ENCODE assay signal across 7 cellular contexts in the genomic region with DNA sequence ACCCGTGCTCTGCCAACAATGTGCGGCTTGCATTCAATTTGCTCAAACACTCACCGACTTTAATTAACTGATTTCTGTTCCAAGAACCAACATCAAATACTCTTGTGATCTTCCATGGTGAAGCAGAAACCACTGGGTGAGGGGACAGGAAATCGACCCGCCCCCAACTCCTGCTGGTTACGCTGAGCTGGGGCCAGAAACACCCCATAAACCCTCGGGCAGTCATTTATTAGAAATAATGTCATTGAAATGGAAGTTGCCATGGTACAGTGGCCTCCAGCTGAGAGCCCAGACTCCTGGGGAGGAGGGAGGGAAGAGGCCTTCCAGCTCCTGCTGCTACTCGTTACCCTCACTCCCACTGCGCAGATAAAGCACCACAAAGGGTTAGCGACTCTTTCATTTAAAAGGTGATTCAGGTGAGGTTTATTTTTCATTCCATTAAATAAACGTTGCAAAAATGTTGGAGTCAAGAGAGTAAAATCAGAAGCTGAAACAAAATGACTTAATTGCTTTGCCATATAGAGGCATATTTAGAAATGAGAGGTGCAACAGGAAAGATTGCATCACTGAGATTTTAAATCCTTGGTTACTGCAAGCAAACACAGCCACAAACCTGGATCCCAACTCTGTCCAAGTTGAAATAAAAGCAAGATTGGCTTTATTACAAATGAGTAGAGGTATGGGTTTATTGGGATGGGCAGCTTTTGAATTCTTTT.
A peak's percentile ranks its signal among the peaks of the same experiment; 100 is the strongest.
DNase-seq lines count a peak whose midpoint lies in the region; ATAC-seq and TF ChIP-seq lines count a peak whose summit lies in the region.
"Not testable (repeated sequence)": the region's sequence is repeated elsewhere in the genome, so short reads cannot be mapped to it uniquely, and the experiment has no call there.

No MANE protein-coding gene starts in this region.

- DNase-seq in DND-41 (peak; percentile 72), NCI-H146 (lab: John Stamatoyannopoulos, UW) (peak; percentile 88), SK-N-MC (ENCODE audit: low read depth, low spot score) (peak; percentile 78)
- not testable (repeated sequence) for DNase-seq in activated naive CD8-positive, alpha-beta T cell treated with anti-CD3 and anti-CD28 coated beads, Interleukin-2, amount 10 ng/mL, durations not matched to agents 7 days and 5 days; hepatocyte (ENCODE audit: low spot score)

- peak overlapping the region; percentile 41 for H3K4me3 Mint-ChIP-seq in activated naive CD8-positive, alpha-beta T cell treated with anti-CD3 and anti-CD28 coated beads, Interleukin-2, amount 10 ng/mL, durations not matched to agents 7 days and 5 days

- not testable (repeated sequence) for H3K9me3 Mint-ChIP-seq in activated naive CD8-positive, alpha-beta T cell treated with anti-CD3 and anti-CD28 coated beads, Interleukin-2, amount 10 ng/mL, durations not matched to agents 7 days and 5 days

- H3K27me3 Mint-ChIP-seq in activated naive CD8-positive, alpha-beta T cell treated with anti-CD3 and anti-CD28 coated beads, Interleukin-2, amount 10 ng/mL, durations not matched to agents 7 days and 5 days, result not testable (repeated sequence)

- TF ChIP-seq CTCF in DND-41 (IDR thresholded peaks at IDR 0.05; ENCODE audit: borderline replicate concordance, extremely low read depth, low read length, poor library complexity, severe bottlenecking); hepatocyte (IDR thresholded peaks at IDR 0.05; ENCODE audit: poor library complexity); neural cell (IDR thresholded peaks at IDR 0.05; ENCODE audit: poor library complexity, severe bottlenecking): not testable (repeated sequence)

- not testable (repeated sequence) for H3K9me2 ChIP-seq in hepatocyte (replicated peaks; ENCODE audit: insufficient read depth); neural cell (ENCODE audit: insufficient read depth, low read length)

- H3K4me3 ChIP-seq in DND-41 (ENCODE audit: low read depth in 1 of 2, low read length in 2 of 2) (peak overlapping the region in 1 of 2 experiments; percentile 34; a peak in 2 of 4 replicates), SK-N-MC (peak overlapping the region; percentile 70)
- not testable (repeated sequence) for H3K4me3 ChIP-seq in HUES48 (ENCODE audit: low read depth, low read length); hepatocyte; neural cell (ENCODE audit: low read length)

- H3K4me1 ChIP-seq in DND-41 (ENCODE audit: insufficient read depth, low read length) (peaks cover 26% of the 10 kb centered on the region), HUES48 (ENCODE audit: control insufficient read depth, insufficient read depth, low read length) (peaks cover 18% of the 10 kb centered on the region), hepatocyte (ENCODE audit: insufficient read depth) (peaks cover 12% of the 10 kb centered on the region)

- 45% methylated on average over 10 of the region's 11 CpGs for WGBS in hepatocyte (ENCODE audit: low lambda C conversion rate, missing lambda C conversion rate)

- ATAC-seq in DND-41 (ENCODE audit: insufficient read depth, low read depth); activated naive CD8-positive, alpha-beta T cell treated with anti-CD3 and anti-CD28 coated beads, Interleukin-2, amount 10 ng/mL, durations not matched to agents 7 days and 5 days (ENCODE audit: low read depth): not testable (repeated sequence)

- H2AFZ ChIP-seq in DND-41 (ENCODE audit: low read depth, low read length), result peak overlapping the region; percentile 74
- not testable (repeated sequence) for H2AFZ ChIP-seq in hepatocyte; neural cell (ENCODE audit: low read depth, low read length)

- H4K20me1 ChIP-seq in DND-41 (ENCODE audit: insufficient read depth, low read length); hepatocyte (ENCODE audit: insufficient read depth, poor library complexity, severe bottlenecking); neural cell (ENCODE audit: insufficient read depth): not testable (repeated sequence)

- not testable (repeated sequence) for TF ChIP-seq RAD21 in neural cell (conservative IDR thresholded peaks at IDR 0.05)

- POLR2A ChIA-PET in activated naive CD8-positive, alpha-beta T cell treated with anti-CD3 and anti-CD28 coated beads, Interleukin-2, amount 10 ng/mL, durations not matched to agents 7 days and 5 days (lab: Charles Lee), result interaction anchor here (0.7 kb wide), 1 partner anchor 301 kb away, joined by 3 read pairs; no protein-coding TSS in a partner anchor

- H3K4me1 Mint-ChIP-seq in activated naive CD8-positive, alpha-beta T cell treated with anti-CD3 and anti-CD28 coated beads, Interleukin-2, amount 10 ng/mL, durations not matched to agents 7 days and 5 days, result peaks cover 21% of the 10 kb centered on the region

- H3K27me3 ChIP-seq in DND-41 (ENCODE audit: insufficient read depth, low read length, poor library complexity); hepatocyte; neural cell (ENCODE audit: insufficient read depth, low read depth, low read length): not testable (repeated sequence)
- peaks cover 21% of the 10 kb centered on the region for H3K27me3 ChIP-seq in HUES48 (ENCODE audit: control insufficient read depth, insufficient read depth, low read length)

- H3K4me2 ChIP-seq in DND-41 (ENCODE audit: insufficient read depth, low read length), result peak overlapping the region; percentile 58
- not testable (repeated sequence) for H3K4me2 ChIP-seq in hepatocyte; neural cell (ENCODE audit: low read length)

- not testable (repeated sequence) for H3K36me3 ChIP-seq in DND-41 (ENCODE audit: insufficient read depth, low read length); HUES48 (ENCODE audit: control insufficient read depth, insufficient read depth, low read length); SK-N-MC (ENCODE audit: insufficient read depth, low read length); hepatocyte (replicated peaks; ENCODE audit: insufficient read depth, low read depth); neural cell (ENCODE audit: insufficient read depth, low read length)

- TF ChIP-seq EP300 in neural cell (conservative IDR thresholded peaks at IDR 0.05; ENCODE audit: poor library complexity, severe bottlenecking), result not testable (repeated sequence)

- peak overlapping the region; percentile 73 for H3K27ac Mint-ChIP-seq in activated naive CD8-positive, alpha-beta T cell treated with anti-CD3 and anti-CD28 coated beads, Interleukin-2, amount 10 ng/mL, durations not matched to agents 7 days and 5 days

- H3K36me3 Mint-ChIP-seq in activated naive CD8-positive, alpha-beta T cell treated with anti-CD3 and anti-CD28 coated beads, Interleukin-2, amount 10 ng/mL, durations not matched to agents 7 days and 5 days, result not testable (repeated sequence)

- not testable (repeated sequence) for H3K79me2 ChIP-seq in DND-41 (ENCODE audit: insufficient read depth, low read length); hepatocyte; neural cell (replicated peaks; ENCODE audit: insufficient read depth, low read length)

- not testable (repeated sequence) for H3F3A ChIP-seq in neural cell (ENCODE audit: insufficient read depth, low read length, poor library complexity, severe bottlenecking)

- H3K27ac ChIP-seq in DND-41 (ENCODE audit: low read length) (peak overlapping the region; percentile 63), HUES48 (ENCODE audit: low read depth, low read length) (peak overlapping the region; percentile 51), SK-N-MC (peak overlapping the region; percentile 98), hepatocyte (peak overlapping the region; percentile 67), neural cell (ENCODE audit: low read length) (peak overlapping the region; percentile 12)

- H3K9ac ChIP-seq in DND-41 (ENCODE audit: low read depth, low read length), result peak overlapping the region; percentile 29; the same call in 1 of the 2 replicates
- not testable (repeated sequence) for H3K9ac ChIP-seq in HUES48 (ENCODE audit: low read depth, low read length); SK-N-MC (ENCODE audit: insufficient read length); neural cell (ENCODE audit: low read length)

- not testable (repeated sequence) for H3K9me3 ChIP-seq in DND-41 (ENCODE audit: insufficient read depth, low read length, severe bottlenecking); HUES48 (ENCODE audit: control insufficient read depth, insufficient read depth, low read length); SK-N-MC (ENCODE audit: low read depth, low read length); hepatocyte (ENCODE audit: low read depth); neural cell (ENCODE audit: low read length)

Comparison
In these comparisons a context has a peak if more than half of its experiments do, and no peak if none do; other contexts are left out.
1. H3K27ac ChIP-seq: peak in every context shown above with its lines; median percentile 98 in SK-N-MC; 67 in hepatocyte; 63 in DND-41; 51 in HUES48; 12 in neural cell.